16 cellular contexts compared by ENCODE assay signal in the genomic region with DNA sequence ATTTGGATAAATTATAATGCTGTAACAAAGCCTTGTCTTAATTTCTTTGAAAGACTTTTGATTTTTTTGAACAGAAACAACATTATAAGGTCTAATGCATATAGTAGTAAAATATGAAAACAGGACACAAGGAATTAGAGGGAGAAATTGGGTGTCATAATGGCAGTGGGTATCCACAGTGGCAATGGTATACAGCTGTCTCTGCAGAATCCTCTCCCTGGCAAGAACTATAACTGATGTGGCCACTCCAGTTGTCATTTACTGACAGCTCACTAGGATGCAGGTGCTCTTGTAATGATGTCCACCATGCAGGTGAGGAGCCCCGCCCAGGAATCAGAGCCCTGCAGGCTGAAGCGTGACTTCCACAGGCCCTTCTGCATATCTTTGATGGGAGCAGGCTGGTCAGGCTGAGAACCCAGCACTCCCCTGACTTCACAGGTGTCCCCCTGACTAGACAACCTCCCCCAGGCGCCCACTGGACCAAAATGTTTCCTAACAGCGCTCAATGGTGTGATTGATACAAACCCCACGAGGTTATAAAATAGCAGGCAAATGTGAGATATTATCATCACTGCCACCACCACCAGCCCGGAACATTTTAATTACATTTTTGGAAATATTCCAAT. TPM values are rescaled to one million over a fixed set of nuclear protein-coding genes. Genes with fewer than 3 reads are reported as not detected.
"Had no signal": no experiment of that assay in that cellular context is flagged by ENCODE, and none has a peak within 500 bp of the region (broad histone marks: within the 10 kb centered on the region; RNA-seq: fewer than 3 reads in every experiment).

No MANE protein-coding gene starts in this region.

- H3K4me1 ChIP-seq: breast epithelium had no signal

- H3K4me3 ChIP-seq: breast epithelium had no signal

- H3K36me3 ChIP-seq: breast epithelium had no signal

- H3K27ac ChIP-seq: breast epithelium had no signal

- H3K4me3 Mint-ChIP-seq: activated CD8-positive, alpha-beta T cell treated with anti-CD3 and anti-CD28 coated beads for 36 hours; activated naive CD4-positive, alpha-beta T cell treated with anti-CD3 and anti-CD28 coated beads, Interleukin-2, amount 50 U/mL, for 24 hours; IgD-negative memory B cell; T-helper 1 cell treated with Interleukin-12 subunit alpha and Interleukin-12 subunit beta and Interleukin-4 antibody, amounts not matched to agents 30 μg/mL and 1 μg/mL, for 36 hours had no signal

- H3K9me3 Mint-ChIP-seq: activated CD8-positive, alpha-beta T cell treated with anti-CD3 and anti-CD28 coated beads for 36 hours; activated naive CD4-positive, alpha-beta T cell treated with anti-CD3 and anti-CD28 coated beads, Interleukin-2, amount 50 U/mL, for 24 hours; IgD-negative memory B cell; T-helper 1 cell treated with Interleukin-12 subunit alpha and Interleukin-12 subunit beta and Interleukin-4 antibody, amounts not matched to agents 30 μg/mL and 1 μg/mL, for 36 hours had no signal

- H3K27me3 Mint-ChIP-seq: activated CD8-positive, alpha-beta T cell treated with anti-CD3 and anti-CD28 coated beads for 36 hours; activated naive CD4-positive, alpha-beta T cell treated with anti-CD3 and anti-CD28 coated beads, Interleukin-2, amount 50 U/mL, for 24 hours; IgD-negative memory B cell had no signal

- DNase-seq: activated naive CD4-positive, alpha-beta T cell; aorta; NCI-H1092; NCI-H2171; NCI-H446 treated with DMSO at 0.1 percent for 48 hours; NCI-H748 treated with DMSO at 0.1 percent for 48 hours; T1000 had no signal

- H3K9me3 ChIP-seq: breast epithelium had no signal

- H3K9ac ChIP-seq: KMS-11 had no signal

- H3K27ac Mint-ChIP-seq: activated CD8-positive, alpha-beta T cell treated with anti-CD3 and anti-CD28 coated beads for 36 hours; activated naive CD4-positive, alpha-beta T cell treated with anti-CD3 and anti-CD28 coated beads, Interleukin-2, amount 50 U/mL, for 24 hours; IgD-negative memory B cell; T-helper 1 cell treated with Interleukin-12 subunit alpha and Interleukin-12 subunit beta and Interleukin-4 antibody, amounts not matched to agents 30 μg/mL and 1 μg/mL, for 36 hours had no signal

- H3K27me3 ChIP-seq: breast epithelium had no signal

- ATAC-seq: activated CD8-positive, alpha-beta T cell treated with anti-CD3 and anti-CD28 coated beads for 36 hours; Panc1; Right ventricle myocardium inferior had no signal

RNA-seq across cellular contexts. Expression of gene SERPIND1, which starts 32.8 kb away (rescaled TPM):
- total RNA-seq: activated CD8-positive, alpha-beta T cell treated with anti-CD3 and anti-CD28 coated beads for 36 hours; MCF 10A; Right ventricle myocardium inferior had no signal
